2 cellular contexts compared by ENCODE assay signal in genomic region chr20:9161308-9161707, GRCh38.
TF ChIP-seq lines count a peak whose summit lies in the region.

No MANE protein-coding gene starts in this region.

TF ChIP-seq in SK-N-SH, 30 proteins besides CTCF, POLR2A, EP300 and RAD21:
- TF ChIP-seq ZBTB33 (IDR thresholded peaks at IDR 0.05; ENCODE audit: borderline replicate concordance, low read depth) (no peak), RFX5 (IDR thresholded peaks at IDR 0.05; ENCODE audit: low read length) (no peak), FOXJ3 (CRISPR knock-in tag; IDR thresholded peaks at IDR 0.05) (no peak), JUND (IDR thresholded peaks at IDR 0.05) (no peak), FOSL2 (IDR thresholded peaks at IDR 0.05; ENCODE audit: borderline replicate concordance, low read depth) (no peak), MEF2A (IDR thresholded peaks at IDR 0.05; ENCODE audit: borderline replicate concordance, low read depth) (no peak), IRF3 (IDR thresholded peaks at IDR 0.05; ENCODE audit: low read depth, low read length) (no peak), YY1 (IDR thresholded peaks at IDR 0.05; ENCODE audit: low read depth) (no peak), SIN3A (IDR thresholded peaks at IDR 0.05; ENCODE audit: borderline replicate concordance, low read depth, low read length) (no peak), USF1 (IDR thresholded peaks at IDR 0.05; ENCODE audit: borderline replicate concordance, low read depth) (no peak), NFIC (IDR thresholded peaks at IDR 0.05; ENCODE audit: borderline replicate concordance) (no peak), ELF1 (IDR thresholded peaks at IDR 0.05) (no peak), RXRA (IDR thresholded peaks at IDR 0.05; ENCODE audit: borderline replicate concordance, low read depth) (no peak), POLR2AphosphoS5 (IDR thresholded peaks at IDR 0.05; ENCODE audit: low read depth, low read length) (no peak), TAF1 (IDR thresholded peaks at IDR 0.05; ENCODE audit: borderline replicate concordance, low read depth, low read length) (no peak), TCF12 (IDR thresholded peaks at IDR 0.05) (no peak), REST (IDR thresholded peaks at IDR 0.05; ENCODE audit: low read depth, low read length) (no peak)

TF ChIP-seq in SK-N-SH treated with all-trans-retinoic acid at 6 μM for 48 hours, 23 proteins besides CTCF, POLR2A, EP300 and RAD21 (continued from another document):
- TF ChIP-seq CREB5 (CRISPR knock-in tag; IDR thresholded peaks at IDR 0.05; ENCODE audit: low read depth) (no peak), TCF4 (CRISPR knock-in tag; IDR thresholded peaks at IDR 0.05; ENCODE audit: borderline replicate concordance) (no peak), CSDC2 (CRISPR knock-in tag; IDR thresholded peaks at IDR 0.05) (no peak), ZFP30 (CRISPR knock-in tag; IDR thresholded peaks at IDR 0.05) (no peak)
